In genomic region chr15:98666841-98667240, GRCh38 we compare ENCODE assay signal across 27 cellular contexts. TPM values are rescaled to one million over a fixed set of nuclear protein-coding genes. Genes with fewer than 3 reads are reported as not detected.
A peak's percentile ranks its signal among the peaks of the same experiment; 100 is the strongest.
DNase-seq lines count a peak whose midpoint lies in the region; ATAC-seq, FAIRE-seq and TF ChIP-seq lines count a peak whose summit lies in the region.
"Had no signal": no experiment of that assay in that cellular context is flagged by ENCODE, and none has a peak within 500 bp of the region (broad histone marks: within the 10 kb centered on the region; RNA-seq: fewer than 3 reads in every experiment).

No MANE protein-coding gene starts in this region.

- H3K27me3 ChIP-seq in mammary epithelial cell (ENCODE audit: insufficient read depth, low read length) (no peaks in the 10 kb centered on the region), keratinocyte (ENCODE audit: control insufficient read depth, extremely low read depth, insufficient read depth, low read length) (no peaks in the 10 kb centered on the region), thymus (ENCODE audit: control insufficient read depth, insufficient read depth) (no peaks in the 10 kb centered on the region)
- H3K27me3 ChIP-seq: SJCRH30 had no signal

- H3K4me3 ChIP-seq in mammary epithelial cell (replicated peaks in 1 of 3; ENCODE audit: insufficient read depth in 1 of 3, low read depth in 2 of 3, low read length in 3 of 3), result no peak overlapping the region
- no peak overlapping the region for H3K4me3 ChIP-seq in keratinocyte (ENCODE audit: control insufficient read depth in 2 of 3, extremely low read depth in 1 of 3, insufficient read depth in 2 of 3, low read depth in 1 of 3, low read length in 3 of 3)
- H3K4me3 ChIP-seq in thymus (ENCODE audit: low read length), result no peak overlapping the region
- H3K4me3 ChIP-seq: psoas muscle, SJCRH30 had no signal

- no TSS peak for BruUV-seq in mammary epithelial cell (replicated peaks; lab: Mats Ljungman, UMichigan)
- no TSS peak for BruUV-seq in MCF 10A (replicated peaks; lab: Mats Ljungman, UMichigan)

- no peaks in the 10 kb centered on the region for H3K9me3 Mint-ChIP-seq in MCF 10A (ENCODE audit: unreplicated experiment)
- H3K9me3 Mint-ChIP-seq: activated T-helper 17 cell treated with anti-CD3 and anti-CD28 coated beads, Interleukin-2, amount 50 U/mL, for 72 hours; CD4-positive, CD25-positive, alpha-beta regulatory T cell; dendritic cell treated with granulocyte-macrophage colony-stimulating factor and Interleukin-4, amounts not matched to agents 40 ng/mL and 50 ng/mL, for 4 days; T-cell had no signal

- in situ Hi-C loops in mammary epithelial cell (cut with MboI; ENCODE audit: low sequenced_read_pairs in 2 of 2), result no loop called here

- H3K36me3 Mint-ChIP-seq in MCF 10A (ENCODE audit: insufficient read depth, unreplicated experiment), result peaks cover 21% of the 10 kb centered on the region
- H3K36me3 Mint-ChIP-seq: CD4-positive, CD25-positive, alpha-beta regulatory T cell; T-cell had no signal

- no peak for TF ChIP-seq CTCF in mammary epithelial cell (conservative IDR thresholded peaks at IDR 0.05 in 1 of 2, IDR thresholded peaks at IDR 0.05 in 1 of 2; ENCODE audit: extremely low read depth in 1 of 2, insufficient read depth in 1 of 2, low read depth in 1 of 2, low read length in 2 of 2)
- no peak for TF ChIP-seq CTCF in MCF 10A (IDR thresholded peaks at IDR 0.05; ENCODE audit: unreplicated experiment)
- no peak for TF ChIP-seq CTCF in keratinocyte (optimal IDR thresholded peaks at IDR 0.05 in 1 of 3, IDR thresholded peaks at IDR 0.05 in 1 of 3, conservative IDR thresholded peaks at IDR 0.05 in 1 of 3; ENCODE audit: extremely low read depth in 1 of 3, insufficient read depth in 2 of 3, low read length in 3 of 3)

- intact Hi-C loops in mammary epithelial cell (cut with micrococcal nuclease), result no loop called here
- intact Hi-C loops in MCF 10A (cut with micrococcal nuclease), result no loop called here

- H3K4me3 Mint-ChIP-seq in MCF 10A (ENCODE audit: unreplicated experiment), result no peak overlapping the region
- H3K4me3 Mint-ChIP-seq: activated T-helper 17 cell treated with anti-CD3 and anti-CD28 coated beads, Interleukin-2, amount 50 U/mL, for 72 hours; dendritic cell treated with granulocyte-macrophage colony-stimulating factor and Interleukin-4, amounts not matched to agents 40 ng/mL and 50 ng/mL, for 4 days had no signal

- dilution Hi-C loops in mammary epithelial cell (cut with HindIII; ENCODE audit: low sequenced_read_pairs), result no loop called here
- dilution Hi-C loops in keratinocyte (cut with MboI; ENCODE audit: extremely low pct_ligation_motif_present, low sequenced_read_pairs), result no loop called here

- ATAC-seq in HG02970 (IDR thresholded peaks at IDR 0.05; ENCODE audit: low FRiP score, unreplicated experiment) (no peak), GM19395 (IDR thresholded peaks at IDR 0.05; ENCODE audit: unreplicated experiment) (no peak)
- ATAC-seq: activated T-helper 17 cell treated with anti-CD3 and anti-CD28 coated beads, Interleukin-2, amount 50 U/mL, for 72 hours; T-cell had no signal

- peak overlapping the region; percentile 16 for H3K4me2 ChIP-seq in mammary epithelial cell (ENCODE audit: insufficient read depth, low read depth, low read length)
- H3K4me2 ChIP-seq in keratinocyte (ENCODE audit: control insufficient read depth, extremely low read depth, insufficient read depth, low read depth, low read length), result no peak overlapping the region

- DNase-seq in mammary epithelial cell (no peak), MCF 10A (ENCODE audit: unreplicated experiment) (no peak), amniotic epithelial cell (ENCODE audit: low read depth) (peak; percentile 94), keratinocyte (ENCODE audit: low read depth, low spot score) (no peak), LoVo (ENCODE audit: low spot score) (no peak)
- DNase-seq: 8988T; activated CD4-positive, CD25-positive, alpha-beta regulatory T cell; activated naive CD4-positive, alpha-beta T cell treated with anti-CD3 and anti-CD28 coated beads, Interleukin-2, amount 50 U/mL, for 16 hours; caudate nucleus; CD4-positive, CD25-positive, alpha-beta regulatory T cell; left cardiac atrium; NCI-H1105 treated with DMSO at 0.1 percent for 48 hours; NCI-H2081 treated with DMSO at 0.1 percent for 48 hours; NCI-H226; NCI-H82; psoas muscle; SJCRH30; stimulated activated CD4-positive, alpha-beta T cell treated with anti-CD3 and anti-CD28 coated beads, Interleukin-15, amount 100 ng/mL, for 24 hours; stimulated activated naive CD4-positive, alpha-beta T cell; T-cell had no signal

- CTCF ChIA-PET in mammary epithelial cell (lab: Charles Lee; ENCODE audit: low non-redundant PET) (interaction anchor here (0.6 kb wide), 1 partner anchor 18 kb away, joined by 3 read pairs; the partner anchor contains the start of gene IGF1R), MCF 10A (lab: Yijun Ruan, JAX) (interaction anchor here (0.6 to 1.4 kb wide), 8 partner anchors 9 to 410 kb away, joined by 3 to 5 read pairs (median 4); no protein-coding TSS in a partner anchor)

- H3K27ac ChIP-seq in mammary epithelial cell (ENCODE audit: insufficient read depth, low read depth, low read length), result peak overlapping the region; percentile 95
- H3K27ac ChIP-seq in keratinocyte (ENCODE audit: control insufficient read depth, insufficient read depth, low read length), result peak overlapping the region; percentile 95
- peak overlapping the region; percentile 3 for H3K27ac ChIP-seq in thymus (ENCODE audit: low read depth)
- H3K27ac ChIP-seq: SJCRH30 had no signal

- no peaks in the 10 kb centered on the region for H3K36me3 ChIP-seq in mammary epithelial cell (ENCODE audit: insufficient read depth, low read length)
- H3K36me3 ChIP-seq in keratinocyte (ENCODE audit: control insufficient read depth in 2 of 2, extremely low read depth in 1 of 2, insufficient read depth in 2 of 2, low read length in 2 of 2), result peaks cover 0 to 4% of the 10 kb centered on the region in 2 experiments
- no peaks in the 10 kb centered on the region for H3K36me3 ChIP-seq in thymus (ENCODE audit: control insufficient read depth, insufficient read depth)

- H3K27me3 Mint-ChIP-seq in MCF 10A (ENCODE audit: insufficient read depth, unreplicated experiment), result no peaks in the 10 kb centered on the region
- H3K27me3 Mint-ChIP-seq: dendritic cell treated with granulocyte-macrophage colony-stimulating factor and Interleukin-4, amounts not matched to agents 40 ng/mL and 50 ng/mL, for 4 days had no signal

- H2AFZ ChIP-seq in mammary epithelial cell (ENCODE audit: low read depth, low read length), result no peak overlapping the region
- H2AFZ ChIP-seq in keratinocyte (ENCODE audit: control insufficient read depth, low read length), result no peak overlapping the region

- H3K9me3 ChIP-seq in mammary epithelial cell (replicated peaks; ENCODE audit: insufficient read depth, low read length) (no peaks in the 10 kb centered on the region), keratinocyte (ENCODE audit: control insufficient read depth, low read depth, low read length) (no peaks in the 10 kb centered on the region), thymus (ENCODE audit: control insufficient read depth) (no peaks in the 10 kb centered on the region)
- H3K9me3 ChIP-seq: psoas muscle, SJCRH30 had no signal

- H3K9ac ChIP-seq in mammary epithelial cell (ENCODE audit: insufficient read depth, low read length) (peak overlapping the region; percentile 33), keratinocyte (ENCODE audit: control insufficient read depth, extremely low read depth, insufficient read depth, low read length) (no peak overlapping the region)

- no peak overlapping the region for H3K27ac Mint-ChIP-seq in MCF 10A (ENCODE audit: low read depth, unreplicated experiment)
- H3K27ac Mint-ChIP-seq: activated T-helper 17 cell treated with anti-CD3 and anti-CD28 coated beads, Interleukin-2, amount 50 U/mL, for 72 hours; dendritic cell treated with granulocyte-macrophage colony-stimulating factor and Interleukin-4, amounts not matched to agents 40 ng/mL and 50 ng/mL, for 4 days had no signal

- H3K9me1 ChIP-seq in keratinocyte (ENCODE audit: control insufficient read depth, extremely low read depth, insufficient read depth, low read length), result peaks cover 12% of the 10 kb centered on the region

- FAIRE-seq in keratinocyte (lab: Jason Lieb, UNC), result no peak
- FAIRE-seq: D721Med, H1 had no signal

- peaks cover 99% of the 10 kb centered on the region for H3K79me2 ChIP-seq in mammary epithelial cell (ENCODE audit: insufficient read depth, low read length)
- peaks cover 95% of the 10 kb centered on the region for H3K79me2 ChIP-seq in keratinocyte (ENCODE audit: control insufficient read depth, insufficient read depth, low read length)

- no peaks in the 10 kb centered on the region for H4K20me1 ChIP-seq in mammary epithelial cell (ENCODE audit: insufficient read depth, low read length)
- H4K20me1 ChIP-seq in keratinocyte (ENCODE audit: control insufficient read depth, extremely low read depth, insufficient read depth, low read length), result peaks cover 10% of the 10 kb centered on the region

- POLR2A ChIA-PET in MCF 10A (lab: Yijun Ruan, JAX), result interaction anchor here (0.7 to 1.1 kb wide), 6 partner anchors 9 to 583 kb away, joined by 3 to 6 read pairs (median 4); no protein-coding TSS in a partner anchor

- 79% methylated on average over 7 of the region's 7 CpGs for WGBS in mammary epithelial cell (ENCODE audit: low coverage, missing lambda C conversion rate)
- 88% methylated on average over 7 of the region's 7 CpGs for WGBS in thymus

- H3K4me1 ChIP-seq in mammary epithelial cell (ENCODE audit: insufficient read depth, low read length) (peaks cover 54% of the 10 kb centered on the region), keratinocyte (ENCODE audit: control insufficient read depth, extremely low read depth, insufficient read depth, low read length) (peaks cover 38% of the 10 kb centered on the region), thymus (ENCODE audit: control insufficient read depth, insufficient read depth, low read length) (peaks cover 11% of the 10 kb centered on the region)

- peaks cover 49% of the 10 kb centered on the region for H3K4me1 Mint-ChIP-seq in MCF 10A (ENCODE audit: insufficient read depth, unreplicated experiment)

RNA-seq across cellular contexts. Expression of gene IGF1R, which starts 18.5 kb away (rescaled TPM):
- total RNA-seq in mammary epithelial cell (10 to 100 TPM; 42.3 to 60.3 TPM), MCF 10A (2022) (50.7 and 53.3 TPM in 2 replicates)
- polyA plus RNA-seq in mammary epithelial cell (20.7 TPM), keratinocyte (13.3 to 30.0 TPM (median 14.5 TPM) in 3 replicates), thymus (10.0 TPM)
- polyA minus RNA-seq in mammary epithelial cell (117 TPM), keratinocyte (90.6 to 247 TPM (median 137 TPM) in 3 replicates)
- 11.4 TPM for polyA plus RNA-seq in keratinocyte (2011; ENCODE audit: low read depth)
- polyA plus RNA-seq in keratinocyte (2011; cell fraction: cytosol; rRNA removed), result 11.8 and 16.3 TPM in 2 replicates
- 128 and 154 TPM in 2 replicates for polyA plus RNA-seq in keratinocyte (2011; cell fraction: nucleus; rRNA removed)
- 16.4 and 36.9 TPM in 2 replicates for polyA plus RNA-seq in keratinocyte (2012; ENCODE audit: low replicate concordance)
- polyA minus RNA-seq in keratinocyte (2011; cell fraction: cytosol; rRNA and poly(A)+ RNA removed), result 58.3 TPM
- polyA minus RNA-seq in keratinocyte (2011; cell fraction: nucleus; rRNA and poly(A)+ RNA removed), result 247 and 446 TPM in 2 replicates

Comparison
In these comparisons a context has a peak if more than half of its experiments do, and no peak if none do; other contexts are left out.
1. H3K27ac ChIP-seq: peak in every context shown above with its lines; median percentile 95 in mammary epithelial cell; 95 in keratinocyte; 3 in thymus.